22 cellular contexts compared by ENCODE assay signal in the genomic region with DNA sequence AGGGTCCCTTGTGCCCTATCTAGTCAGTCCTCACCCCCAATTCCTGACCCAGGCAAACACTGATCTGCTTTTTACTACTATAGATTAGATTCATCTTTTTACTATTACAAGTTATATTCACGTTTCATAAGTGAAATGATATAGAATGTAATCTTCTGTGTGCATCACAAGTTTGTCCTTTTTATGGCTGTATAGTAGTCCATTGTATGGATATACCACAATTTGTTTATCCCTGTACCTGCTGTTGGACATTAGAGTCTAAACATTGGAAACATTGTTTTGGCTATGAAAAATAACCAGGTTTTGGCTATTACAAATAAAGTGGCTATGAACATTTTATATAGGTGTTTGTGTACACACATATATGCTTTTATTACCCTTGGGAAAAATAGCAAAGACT.
DNase-seq lines count a peak whose midpoint lies in the region; ATAC-seq, FAIRE-seq and TF ChIP-seq lines count a peak whose summit lies in the region.
"Had no signal": no experiment of that assay in that cellular context is flagged by ENCODE, and none has a peak within 500 bp of the region (broad histone marks: within the 10 kb centered on the region; RNA-seq: fewer than 3 reads in every experiment).

No MANE protein-coding gene starts in this region.

- H3K27ac ChIP-seq in SK-N-SH (ENCODE audit: low read depth in 2 of 2, low read length in 1 of 2): no peak overlapping the region
- H3K27ac ChIP-seq in K562 (ENCODE audit: extremely low read depth, low read depth, low read length): no peak overlapping the region
- H3K27ac ChIP-seq in endodermal cell (ENCODE audit: low read depth, low read length): no peak overlapping the region
- H3K27ac ChIP-seq in MM.1S (ENCODE audit: low read length): no peak overlapping the region
- H3K27ac ChIP-seq: 22Rv1; A549; BLaER1 treated with 17β-estradiol and CSF1 and Interleukin-3, amounts not matched to agents 10 nM and 100 nM; C4-2B had no signal

- POLR2A ChIA-PET in SK-N-SH (lab: Yijun Ruan, JAX) (no interaction called here), K562 (lab: Yijun Ruan, JAX) (interaction anchor here (0.8 kb wide), 1 partner anchor 1934 kb away, joined by 3 read pairs; no protein-coding TSS in a partner anchor)

- peaks cover 0 to 3% of the 10 kb centered on the region in 2 experiments; a peak in 1 of 4 replicates for H3K4me1 ChIP-seq in SK-N-SH (ENCODE audit: control insufficient read depth in 1 of 2, insufficient read depth in 2 of 2, low read depth in 1 of 2, low read length in 1 of 2)
- no peaks in the 10 kb centered on the region for H3K4me1 ChIP-seq in K562 (replicated peaks in 1 of 2; ENCODE audit: control insufficient read depth in 2 of 2, insufficient read depth in 2 of 2, low read length in 2 of 2)
- H3K4me1 ChIP-seq in endodermal cell (ENCODE audit: control insufficient read depth, insufficient read depth, low read length): no peaks in the 10 kb centered on the region
- no peaks in the 10 kb centered on the region for H3K4me1 ChIP-seq in MM.1S (ENCODE audit: low read length)
- H3K4me1 ChIP-seq: A549; BLaER1 treated with 17β-estradiol and CSF1 and Interleukin-3, amounts not matched to agents 10 nM and 100 nM; Caco-2 had no signal

- TF ChIP-seq RAD21 in SK-N-SH (IDR thresholded peaks at IDR 0.05; ENCODE audit: low read length): no peak
- TF ChIP-seq RAD21 in K562 (CRISPR knock-in tag; conservative IDR thresholded peaks at IDR 0.05 in 1 of 2, IDR thresholded peaks at IDR 0.05 in 1 of 2): no peak

- H3K79me2 ChIP-seq in SK-N-SH (ENCODE audit: insufficient read depth) (no peaks in the 10 kb centered on the region), K562 (ENCODE audit: control insufficient read depth, insufficient read depth, low read length) (no peaks in the 10 kb centered on the region), MM.1S (ENCODE audit: low read length) (no peaks in the 10 kb centered on the region)

- H4K20me1 ChIP-seq in SK-N-SH (ENCODE audit: insufficient read depth): no peaks in the 10 kb centered on the region
- no peaks in the 10 kb centered on the region for H4K20me1 ChIP-seq in K562 (replicated peaks; ENCODE audit: control insufficient read depth, insufficient read depth, low read length)
- H4K20me1 ChIP-seq in MM.1S (ENCODE audit: insufficient read depth, low read length): no peaks in the 10 kb centered on the region
- H4K20me1 ChIP-seq: BLaER1 treated with 17β-estradiol and CSF1 and Interleukin-3, amounts not matched to agents 10 nM and 100 nM had no signal

- no peak for TF ChIP-seq POLR2A in K562 (conservative IDR thresholded peaks at IDR 0.05)

- H3K4me3 Mint-ChIP-seq in endodermal cell: no peak overlapping the region
- H3K4me3 Mint-ChIP-seq: B cell; CD4-positive, alpha-beta T cell; CD8-positive, alpha-beta T cell had no signal

- H3K36me3 Mint-ChIP-seq in endodermal cell (ENCODE audit: low read depth): no peaks in the 10 kb centered on the region
- H3K36me3 Mint-ChIP-seq: CD8-positive, alpha-beta T cell had no signal

- no peaks in the 10 kb centered on the region for H3K36me3 ChIP-seq in SK-N-SH (replicated peaks in 1 of 2; ENCODE audit: control insufficient read depth in 1 of 2, insufficient read depth in 2 of 2, low read length in 1 of 2)
- no peaks in the 10 kb centered on the region for H3K36me3 ChIP-seq in K562 (ENCODE audit: control insufficient read depth, insufficient read depth, low read length)
- no peaks in the 10 kb centered on the region for H3K36me3 ChIP-seq in endodermal cell (ENCODE audit: control insufficient read depth, insufficient read depth, low read length)
- H3K36me3 ChIP-seq in MM.1S (replicated peaks; ENCODE audit: insufficient read depth, low read length): no peaks in the 10 kb centered on the region
- H3K36me3 ChIP-seq: BLaER1 treated with 17β-estradiol and CSF1 and Interleukin-3, amounts not matched to agents 10 nM and 100 nM had no signal

- CTCF ChIA-PET in SK-N-SH (lab: Yijun Ruan, JAX): no interaction called here
- CTCF ChIA-PET in K562 (lab: Yijun Ruan, JAX; ENCODE audit: low intra/inter-chr PET ratio): no interaction called here

- WGBS in SK-N-SH (ENCODE audit: low lambda C conversion rate): 7% methylated on average over 1 of the region's 1 CpG
- WGBS in K562 (ENCODE audit: insufficient coverage, low coverage, missing lambda C conversion rate): 0% methylated on average over 1 of the region's 1 CpG
- 67% methylated on average over 1 of the region's 1 CpG; no CpG with 5 or more reads in 1 of the 2 experiments for WGBS in endodermal cell (ENCODE audit: insufficient coverage in 1 of 2, insufficient read length in 1 of 2), 2 experiments

- H3K27ac Mint-ChIP-seq in endodermal cell: no peak overlapping the region
- H3K27ac Mint-ChIP-seq: B cell; CD4-positive, alpha-beta T cell; CD8-positive, alpha-beta T cell had no signal

- H3K9ac ChIP-seq in SK-N-SH: no peak overlapping the region
- no peak overlapping the region for H3K9ac ChIP-seq in K562 (ENCODE audit: insufficient read depth in 1 of 2, low read depth in 2 of 2, low read length in 2 of 2)
- no peak overlapping the region for H3K9ac ChIP-seq in endodermal cell (ENCODE audit: extremely low read depth, low read length, poor library complexity, severe bottlenecking)
- no peak overlapping the region for H3K9ac ChIP-seq in MM.1S (ENCODE audit: low read length)
- H3K9ac ChIP-seq: BLaER1 treated with 17β-estradiol and CSF1 and Interleukin-3, amounts not matched to agents 10 nM and 100 nM had no signal

- no peaks in the 10 kb centered on the region for H3K27me3 ChIP-seq in SK-N-SH (ENCODE audit: insufficient read depth)
- H3K27me3 ChIP-seq in K562 (ENCODE audit: control insufficient read depth in 2 of 2, insufficient read depth in 2 of 2, low read length in 2 of 2): no peaks in the 10 kb centered on the region
- no peaks in the 10 kb centered on the region for H3K27me3 ChIP-seq in endodermal cell (ENCODE audit: control insufficient read depth, insufficient read depth, low read length, poor library complexity, severe bottlenecking)
- no peaks in the 10 kb centered on the region for H3K27me3 ChIP-seq in MM.1S (replicated peaks; ENCODE audit: insufficient read depth, low read length)
- H3K27me3 ChIP-seq: BLaER1 treated with 17β-estradiol and CSF1 and Interleukin-3, amounts not matched to agents 10 nM and 100 nM had no signal

- H3K9me2 ChIP-seq in SK-N-SH: no peaks in the 10 kb centered on the region
- no peaks in the 10 kb centered on the region for H3K9me2 ChIP-seq in MM.1S (replicated peaks; ENCODE audit: insufficient read depth, low read length)

- no peak for FAIRE-seq in K562 (lab: Jason Lieb, UNC)
- FAIRE-seq: A549, D721Med, G401.6, GM12891, GM19239 had no signal

- H3K4me2 ChIP-seq in SK-N-SH (no peak overlapping the region), K562 (ENCODE audit: insufficient read depth, low read length) (no peak overlapping the region), MM.1S (ENCODE audit: low read depth, low read length) (no peak overlapping the region)
- H3K4me2 ChIP-seq: A549; BLaER1 treated with 17β-estradiol and CSF1 and Interleukin-3, amounts not matched to agents 10 nM and 100 nM had no signal

- DNase-seq in SK-N-SH (no peak), K562 (ENCODE audit: extremely low read depth in 1 of 4, low spot score in 3 of 4) (no peak), endodermal cell (no peak), MV-4-11 (lab: John Stamatoyannopoulos, UW) (no peak), MM.1S (no peak)
- DNase-seq: AML-193; Caco-2; Calu3; CD4-positive, alpha-beta T cell; CD8-positive, alpha-beta T cell; DMS79 treated with DMSO at 0.1 percent for 48 hours; GF-D8 had no signal

- no peak overlapping the region for H3K4me3 ChIP-seq in SK-N-SH (ENCODE audit: low read depth in 2 of 2, low read length in 1 of 2)
- H3K4me3 ChIP-seq in K562: no peak overlapping the region
- peak overlapping the region; percentile 12 for H3K4me3 ChIP-seq in endodermal cell (ENCODE audit: low read length)
- no peak overlapping the region for H3K4me3 ChIP-seq in MM.1S (ENCODE audit: low read length)
- H3K4me3 ChIP-seq: A549; BLaER1 treated with 17β-estradiol and CSF1 and Interleukin-3, amounts not matched to agents 10 nM and 100 nM had no signal

- peaks cover 6% of the 10 kb centered on the region for H3K27me3 Mint-ChIP-seq in endodermal cell (ENCODE audit: insufficient read depth)

- no peaks in the 10 kb centered on the region for H3F3A ChIP-seq in SK-N-SH (replicated peaks; ENCODE audit: insufficient read depth)
- no peaks in the 10 kb centered on the region for H3F3A ChIP-seq in MM.1S (ENCODE audit: insufficient read depth, low read length)

- ATAC-seq in SK-N-SH treated with all-trans-retinoic acid at 6 μM for 48 hours (no peak), K562 (no peak)
- ATAC-seq: A549; CD8-positive, alpha-beta T cell had no signal

- H3K4me1 Mint-ChIP-seq in endodermal cell: no peaks in the 10 kb centered on the region
- H3K4me1 Mint-ChIP-seq: B cell had no signal

- peaks cover 9% of the 10 kb centered on the region for H3K9me3 Mint-ChIP-seq in endodermal cell

- no peak overlapping the region for H2AFZ ChIP-seq in SK-N-SH (ENCODE audit: low read depth)
- H2AFZ ChIP-seq in K562 (ENCODE audit: low read depth, low read length): no peak overlapping the region
- no peak overlapping the region for H2AFZ ChIP-seq in MM.1S (ENCODE audit: low read length)

- H3K9me3 ChIP-seq in SK-N-SH: no peaks in the 10 kb centered on the region
- H3K9me3 ChIP-seq in K562 (replicated peaks; ENCODE audit: control insufficient read depth, insufficient read depth, low read depth, low read length): no peaks in the 10 kb centered on the region
- H3K9me3 ChIP-seq in endodermal cell (ENCODE audit: control insufficient read depth, low read length): peaks cover 9% of the 10 kb centered on the region
- no peaks in the 10 kb centered on the region for H3K9me3 ChIP-seq in MM.1S (replicated peaks; ENCODE audit: insufficient read depth, low read length)
- H3K9me3 ChIP-seq: Caco-2 had no signal

- H3K9me1 ChIP-seq in K562 (ENCODE audit: control insufficient read depth, insufficient read depth, low read length): no peaks in the 10 kb centered on the region

- TF ChIP-seq EP300 in SK-N-SH (IDR thresholded peaks at IDR 0.05; ENCODE audit: borderline replicate concordance in 1 of 2, low read depth in 1 of 2, low read length in 1 of 2): no peak
- TF ChIP-seq EP300 in K562 (IDR thresholded peaks at IDR 0.05; ENCODE audit: low read length): no peak

- TF ChIP-seq CTCF in SK-N-SH (IDR thresholded peaks at IDR 0.05) (no peak), K562 (IDR thresholded peaks at IDR 0.05 in 2 of 3, conservative IDR thresholded peaks at IDR 0.05 in 1 of 3; ENCODE audit: insufficient read depth in 2 of 3, low read depth in 1 of 3, low read length in 3 of 3) (no peak), endodermal cell (conservative IDR thresholded peaks at IDR 0.05) (no peak), MM.1S (IDR thresholded peaks at IDR 0.05; ENCODE audit: low read length) (no peak)

- in situ Hi-C loops in K562 (cut with MboI): no loop called here

- intact Hi-C loops in K562 (cut with micrococcal nuclease): no loop called here

- BruUV-seq in K562 (replicated peaks; lab: Mats Ljungman, UMichigan): no TSS peak
